In the genomic region with DNA sequence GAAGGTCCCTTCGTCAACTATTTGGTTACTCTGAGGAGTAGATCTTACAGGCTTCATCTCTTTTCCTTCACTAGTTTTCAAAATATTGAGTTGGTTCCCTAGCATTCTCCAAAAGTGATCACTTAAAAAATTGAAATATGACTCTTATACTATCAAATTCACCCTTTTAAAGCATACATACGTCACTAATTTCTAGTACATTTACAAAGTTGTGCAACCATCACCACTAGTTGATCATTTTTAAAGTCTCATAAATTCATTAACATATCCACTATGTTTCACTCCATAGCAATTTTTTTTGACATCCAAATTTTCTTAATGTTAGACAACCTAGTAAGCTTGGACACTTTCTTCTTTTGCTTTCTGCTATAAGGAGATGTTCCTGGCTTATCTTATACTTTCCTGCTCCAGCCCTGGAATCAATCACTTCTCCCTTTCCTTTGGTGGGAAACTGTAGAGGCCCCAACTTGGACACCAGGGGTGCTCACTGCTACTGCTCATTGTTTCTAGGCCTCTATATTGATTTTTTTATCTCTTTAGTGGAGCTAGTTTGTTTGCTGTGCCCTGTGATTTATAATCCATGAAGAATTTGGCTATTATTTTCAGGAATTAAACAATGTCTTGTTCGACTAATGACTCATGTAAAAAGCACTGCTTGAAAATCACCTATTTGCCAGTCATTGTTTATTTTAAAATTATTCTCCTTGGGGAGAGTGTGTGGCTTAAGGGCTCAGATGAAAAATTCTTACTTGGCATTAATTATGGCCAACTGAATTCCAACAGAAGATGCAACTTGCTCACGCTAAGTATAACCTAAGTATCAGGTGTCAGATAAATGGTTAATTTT, we compare ENCODE assay signal across 9 cellular contexts. TPM values are rescaled to one million over a fixed set of nuclear protein-coding genes. Genes with fewer than 3 reads are reported as not detected.
DNase-seq lines count a peak whose midpoint lies in the region; ATAC-seq and TF ChIP-seq lines count a peak whose summit lies in the region.
"Had no signal": no experiment of that assay in that cellular context is flagged by ENCODE, and none has a peak within 500 bp of the region (broad histone marks: within the 10 kb centered on the region; RNA-seq: fewer than 3 reads in every experiment).

No MANE protein-coding gene starts in this region.

- H3K14ac ChIP-seq in mesenchymal stem cell (ENCODE audit: low read length in 2 of 2) = no peak overlapping the region

- no peak overlapping the region for H3K27ac Mint-ChIP-seq in Caco-2 (ENCODE audit: unreplicated experiment)

- no peak overlapping the region for H3K4me2 ChIP-seq in mesenchymal stem cell (ENCODE audit: low read length, poor library complexity, severe bottlenecking)

- no peak overlapping the region for H3K4ac ChIP-seq in mesenchymal stem cell (ENCODE audit: low read depth in 1 of 2, low read length in 2 of 2)

- H3K9me3 Mint-ChIP-seq in Caco-2 (ENCODE audit: unreplicated experiment) = no peaks in the 10 kb centered on the region

- H2BK12ac ChIP-seq in mesenchymal stem cell (ENCODE audit: low read length in 2 of 2) = no peak overlapping the region

- TF ChIP-seq CTCF in left ventricle myocardium inferior (IDR thresholded peaks at IDR 0.05; ENCODE audit: borderline replicate concordance) = no peak
- no peak for TF ChIP-seq CTCF in VCaP (conservative IDR thresholded peaks at IDR 0.05)
- no peak for TF ChIP-seq CTCF in Caco-2 (IDR thresholded peaks at IDR 0.05; ENCODE audit: insufficient read depth in 1 of 2, low read depth in 1 of 2, low read length in 1 of 2, severe bottlenecking in 1 of 2, unreplicated experiment in 1 of 2)
- no peak for TF ChIP-seq CTCF in GM10248 (IDR thresholded peaks at IDR 0.05; ENCODE audit: control extremely low read depth, extremely low read depth, low read depth, missing control alignments)

- BruUV-seq in Caco-2 (replicated peaks; lab: Mats Ljungman, UMichigan) = no TSS peak

- no peaks in the 10 kb centered on the region for H3K27me3 ChIP-seq in left ventricle myocardium inferior (ENCODE audit: low read depth)
- H3K27me3 ChIP-seq in mesenchymal stem cell (ENCODE audit: control insufficient read depth in 1 of 2, insufficient read depth in 1 of 2, low read length in 2 of 2) = peaks cover 0 to 4% of the 10 kb centered on the region in 2 experiments
- no peaks in the 10 kb centered on the region for H3K27me3 ChIP-seq in Caco-2 (replicated peaks; ENCODE audit: control insufficient read depth, insufficient read depth, low read length)

- CTCF ChIA-PET in Caco-2 (lab: Charles Lee) (no interaction called here), GM10248 (lab: Yijun Ruan, JAX) (no interaction called here)

- peaks cover 20% of the 10 kb centered on the region for H3K4me1 ChIP-seq in left ventricle myocardium inferior
- no peaks in the 10 kb centered on the region for H3K4me1 ChIP-seq in mesenchymal stem cell (ENCODE audit: control insufficient read depth, insufficient read depth, low read depth, low read length)
- peaks cover 17% of the 10 kb centered on the region for H3K4me1 ChIP-seq in Caco-2

- H2AK5ac ChIP-seq in mesenchymal stem cell (ENCODE audit: low read length, severe bottlenecking) = no peak overlapping the region

- POLR2A ChIA-PET in Caco-2 (lab: Charles Lee) (no interaction called here), GM10248 (lab: Yijun Ruan, JAX) (no interaction called here)

- ATAC-seq in Right ventricle myocardium inferior (no peak), HG03432 (IDR thresholded peaks at IDR 0.05; ENCODE audit: unreplicated experiment) (no peak)

- WGBS in mesenchymal stem cell = 85% methylated on average over 1 of the region's 4 CpGs

- no peak overlapping the region for H2BK15ac ChIP-seq in mesenchymal stem cell (ENCODE audit: low read depth, poor library complexity, severe bottlenecking)

- H3K4me1 Mint-ChIP-seq in Caco-2 (ENCODE audit: low read depth, unreplicated experiment) = peaks cover 4% of the 10 kb centered on the region

- H3K9me3 ChIP-seq in left ventricle myocardium inferior (replicated peaks) (no peaks in the 10 kb centered on the region), mesenchymal stem cell (ENCODE audit: control insufficient read depth, low read length) (no peaks in the 10 kb centered on the region), Caco-2 (no peaks in the 10 kb centered on the region)

- peaks cover 8% of the 10 kb centered on the region for H3K36me3 Mint-ChIP-seq in Caco-2 (ENCODE audit: insufficient read depth, unreplicated experiment)

- H3K18ac ChIP-seq in mesenchymal stem cell (ENCODE audit: low read depth in 1 of 2, low read length in 2 of 2) = no peak overlapping the region

- peak overlapping the region; percentile 96 for H3K27ac ChIP-seq in left ventricle myocardium inferior (replicated peaks)
- H3K27ac ChIP-seq in VCaP = peak overlapping the region; percentile 99
- peak overlapping the region; percentile 53 for H3K27ac ChIP-seq in mesenchymal stem cell (ENCODE audit: low read length, poor library complexity, severe bottlenecking)

- no peak overlapping the region for H3K23ac ChIP-seq in mesenchymal stem cell (ENCODE audit: low read length in 2 of 2)

- no peak overlapping the region for H3K4me3 Mint-ChIP-seq in Caco-2 (ENCODE audit: unreplicated experiment)

- intact Hi-C loops in left ventricle myocardium inferior (cut with micrococcal nuclease) (no loop called here), Right ventricle myocardium inferior (cut with DNase I) (loop anchor here (10.0 kb wide), 1 partner anchor 91 kb away; a partner anchor contains a TSS), Caco-2 (cut with micrococcal nuclease; ENCODE audit: unreplicated experiment) (loop anchor here (1.0 to 5.0 kb wide), 2 partner anchors 45 to 97 kb away; no protein-coding TSS in a partner anchor)

- no peak overlapping the region for H4K91ac ChIP-seq in mesenchymal stem cell (ENCODE audit: low read length)

- no peaks in the 10 kb centered on the region for H3K79me1 ChIP-seq in mesenchymal stem cell (replicated peaks; ENCODE audit: low read length, poor library complexity, severe bottlenecking)

- H3K9ac ChIP-seq in mesenchymal stem cell (ENCODE audit: low read length) = peak overlapping the region; percentile 99

- no peak overlapping the region for H4K8ac ChIP-seq in mesenchymal stem cell (ENCODE audit: low read length)

- no peak overlapping the region for H2AFZ ChIP-seq in mesenchymal stem cell (ENCODE audit: low read depth, low read length)

- H3K4me3 ChIP-seq in left ventricle myocardium inferior (no peak overlapping the region), mesenchymal stem cell (ENCODE audit: insufficient read depth in 1 of 2, low read depth in 1 of 2, low read length in 2 of 2) (peak overlapping the region in 1 of 2 experiments; percentile 50), Caco-2 (ENCODE audit: low read depth, low read length) (no peak overlapping the region)

- DNase-seq in left ventricle myocardium inferior (no peak), Right ventricle myocardium inferior (ENCODE audit: missing footprints) (no peak), mesenchymal stem cell (peak; percentile 28), SHP77 treated with DMSO at 0.1 percent for 48 hours (lab: John Stamatoyannopoulos, UW) (no peak), Caco-2 (no peak), GM10248 (ENCODE audit: extremely low spot score) (no peak)
- DNase-seq: trophoblast cell had no signal

- H2BK120ac ChIP-seq in mesenchymal stem cell (ENCODE audit: low read depth, low read length) = no peak overlapping the region

- no peaks in the 10 kb centered on the region for H3K36me3 ChIP-seq in left ventricle myocardium inferior
- no peaks in the 10 kb centered on the region for H3K36me3 ChIP-seq in mesenchymal stem cell (ENCODE audit: control insufficient read depth in 1 of 2, insufficient read depth in 2 of 2, low read depth in 1 of 2, low read length in 2 of 2)
- H3K36me3 ChIP-seq in Caco-2 (ENCODE audit: control insufficient read depth, insufficient read depth, low read length) = no peaks in the 10 kb centered on the region

- no peak overlapping the region for H2BK5ac ChIP-seq in mesenchymal stem cell (ENCODE audit: low read depth, low read length, poor library complexity, severe bottlenecking)

- no peaks in the 10 kb centered on the region for H3K27me3 Mint-ChIP-seq in Caco-2 (ENCODE audit: insufficient read depth, unreplicated experiment)

RNA-seq across cellular contexts. Expression of a gene that starts 4.0 kb away (rescaled TPM):
- total RNA-seq in left ventricle myocardium inferior = 32.8 TPM
- total RNA-seq in Right ventricle myocardium inferior = 33.4 TPM
- 8.4 TPM for polyA plus RNA-seq in mesenchymal stem cell (2013, experiment 1 of 2)
- polyA plus RNA-seq in mesenchymal stem cell (2013, experiment 2 of 2) = 8.1 TPM
- 33.6 and 36.1 TPM in 2 replicates for total RNA-seq in Caco-2 (2022)
